1 cellular context compared by ENCODE assay signal in the genomic region with DNA sequence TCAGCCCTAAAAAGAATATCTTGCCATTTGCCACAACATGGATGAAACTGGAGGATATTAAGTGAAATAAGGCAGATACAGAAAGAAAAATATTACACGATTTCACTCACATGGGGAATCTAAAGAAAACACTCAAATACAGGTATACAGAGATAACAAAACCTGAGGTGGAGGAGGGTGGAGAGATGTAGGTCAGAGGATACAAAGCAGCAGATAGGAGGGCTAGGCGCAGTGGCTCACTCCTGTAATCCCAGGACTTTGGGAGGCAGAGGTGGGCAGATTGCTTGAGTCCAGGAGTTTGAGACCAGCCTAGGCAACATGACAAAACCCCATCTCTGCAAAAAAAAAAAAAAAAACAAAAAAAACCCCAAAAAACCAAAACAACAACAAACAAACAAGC.
TF ChIP-seq lines count a peak whose summit lies in the region.

No MANE protein-coding gene starts in this region.

TF ChIP-seq in HepG2, 621 proteins besides CTCF, POLR2A, EP300 and RAD21:
- peak; percentile 76; the same call in 1 of the 2 replicates for TF ChIP-seq PAF1 (CRISPR knock-in tag; IDR thresholded peaks at IDR 0.05)
- no peak for TF ChIP-seq RXRB (CRISPR knock-in tag; IDR thresholded peaks at IDR 0.05; ENCODE audit: borderline replicate concordance)
- peak; percentile 57; the same call in 1 of the 2 replicates for TF ChIP-seq POLR2G (IDR thresholded peaks at IDR 0.05; ENCODE audit: low read depth, low read length)
- no peak for TF ChIP-seq ELF3 (CRISPR knock-in tag; IDR thresholded peaks at IDR 0.05)
- no peak for TF ChIP-seq NR2C2 (CRISPR knock-in tag; IDR thresholded peaks at IDR 0.05; ENCODE audit: borderline replicate concordance)
